Comparison of ENCODE assay signal across 1 cellular context in the genomic region with DNA sequence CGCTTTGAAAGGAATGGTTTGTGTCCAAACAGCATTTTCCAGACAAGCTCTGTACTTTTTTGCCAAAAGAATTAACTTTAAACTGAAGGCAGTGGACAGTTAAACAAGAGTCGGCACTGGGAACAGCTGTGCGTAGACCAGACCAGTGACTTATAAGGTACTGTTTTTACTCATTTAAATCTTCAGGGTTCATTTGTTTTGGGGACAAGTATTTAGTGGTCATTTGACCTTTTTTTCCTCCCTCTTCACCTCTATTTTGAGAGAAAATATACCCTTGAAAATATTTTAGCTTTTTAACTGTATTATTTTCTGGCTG.
TF ChIP-seq lines count a peak whose summit lies in the region.

No MANE protein-coding gene starts in this region.

TF ChIP-seq in GM12878, 131 proteins besides CTCF, POLR2A, EP300 and RAD21 (continued from another document and continues in another):
- TF ChIP-seq ELK1 (IDR thresholded peaks at IDR 0.05; ENCODE audit: low read depth, low read length): no peak
- no peak for TF ChIP-seq SMAD1 (IDR thresholded peaks at IDR 0.05; ENCODE audit: low read depth, partially characterized antibody)
- TF ChIP-seq ASH2L (IDR thresholded peaks at IDR 0.05; ENCODE audit: borderline replicate concordance, low read depth): peak; percentile 69; the same call in 1 of the 2 replicates
- TF ChIP-seq, protein P1, sequence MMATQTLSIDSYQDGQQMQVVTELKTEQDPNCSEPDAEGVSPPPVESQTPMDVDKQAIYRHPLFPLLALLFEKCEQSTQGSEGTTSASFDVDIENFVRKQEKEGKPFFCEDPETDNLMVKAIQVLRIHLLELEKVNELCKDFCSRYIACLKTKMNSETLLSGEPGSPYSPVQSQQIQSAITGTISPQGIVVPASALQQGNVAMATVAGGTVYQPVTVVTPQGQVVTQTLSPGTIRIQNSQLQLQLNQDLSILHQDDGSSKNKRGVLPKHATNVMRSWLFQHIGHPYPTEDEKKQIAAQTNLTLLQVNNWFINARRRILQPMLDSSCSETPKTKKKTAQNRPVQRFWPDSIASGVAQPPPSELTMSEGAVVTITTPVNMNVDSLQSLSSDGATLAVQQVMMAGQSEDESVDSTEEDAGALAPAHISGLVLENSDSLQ (IDR thresholded peaks at IDR 0.05): no peak
- no peak for TF ChIP-seq SIN3A (IDR thresholded peaks at IDR 0.05; ENCODE audit: low read depth, low read length)
- TF ChIP-seq BCL11A (IDR thresholded peaks at IDR 0.05; ENCODE audit: low read depth, low read length): peak; percentile 82
- no peak for TF ChIP-seq POLR2AphosphoS2 (IDR thresholded peaks at IDR 0.05; ENCODE audit: low read depth, low read length)
- TF ChIP-seq, protein P2, sequence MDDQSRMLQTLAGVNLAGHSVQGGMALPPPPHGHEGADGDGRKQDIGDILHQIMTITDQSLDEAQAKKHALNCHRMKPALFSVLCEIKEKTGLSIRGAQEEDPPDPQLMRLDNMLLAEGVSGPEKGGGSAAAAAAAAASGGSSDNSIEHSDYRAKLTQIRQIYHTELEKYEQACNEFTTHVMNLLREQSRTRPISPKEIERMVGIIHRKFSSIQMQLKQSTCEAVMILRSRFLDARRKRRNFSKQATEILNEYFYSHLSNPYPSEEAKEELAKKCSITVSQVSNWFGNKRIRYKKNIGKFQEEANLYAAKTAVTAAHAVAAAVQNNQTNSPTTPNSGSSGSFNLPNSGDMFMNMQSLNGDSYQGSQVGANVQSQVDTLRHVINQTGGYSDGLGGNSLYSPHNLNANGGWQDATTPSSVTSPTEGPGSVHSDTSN (IDR thresholded peaks at IDR 0.05; ENCODE audit: insufficient replicate concordance, low read depth, low read length): no peak
- no peak for TF ChIP-seq FOS (IDR thresholded peaks at IDR 0.05; ENCODE audit: borderline replicate concordance, extremely low read depth, insufficient read length)
- TF ChIP-seq, protein P3, sequence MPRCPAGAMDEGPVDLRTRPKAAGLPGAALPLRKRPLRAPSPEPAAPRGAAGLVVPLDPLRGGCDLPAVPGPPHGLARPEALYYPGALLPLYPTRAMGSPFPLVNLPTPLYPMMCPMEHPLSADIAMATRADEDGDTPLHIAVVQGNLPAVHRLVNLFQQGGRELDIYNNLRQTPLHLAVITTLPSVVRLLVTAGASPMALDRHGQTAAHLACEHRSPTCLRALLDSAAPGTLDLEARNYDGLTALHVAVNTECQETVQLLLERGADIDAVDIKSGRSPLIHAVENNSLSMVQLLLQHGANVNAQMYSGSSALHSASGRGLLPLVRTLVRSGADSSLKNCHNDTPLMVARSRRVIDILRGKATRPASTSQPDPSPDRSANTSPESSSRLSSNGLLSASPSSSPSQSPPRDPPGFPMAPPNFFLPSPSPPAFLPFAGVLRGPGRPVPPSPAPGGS (IDR thresholded peaks at IDR 0.05; ENCODE audit: borderline replicate concordance, insufficient read depth, low read depth, low read length, poor library complexity, severe bottlenecking): no peak
- no peak for TF ChIP-seq GABPA (IDR thresholded peaks at IDR 0.05; ENCODE audit: low read depth)
- TF ChIP-seq CBX3 (IDR thresholded peaks at IDR 0.05; ENCODE audit: borderline replicate concordance, low read depth): no peak
- TF ChIP-seq KAT2A (conservative IDR thresholded peaks at IDR 0.05; ENCODE audit: control insufficient read depth, low read depth, low read length): no peak
- 0 out of 2 replicates have a peak, but pooled peaks have one; percentile 18 for TF ChIP-seq PAX5 (IDR thresholded peaks at IDR 0.05; ENCODE audit: borderline replicate concordance, low read depth, low read length)
- TF ChIP-seq IKZF1 (conservative IDR thresholded peaks at IDR 0.05): no peak
- TF ChIP-seq SRF (IDR thresholded peaks at IDR 0.05; ENCODE audit: low read depth in 2 of 2, low read length in 2 of 2): no peak
- no peak for TF ChIP-seq NFXL1 (IDR thresholded peaks at IDR 0.05; ENCODE audit: borderline replicate concordance)
- no peak for TF ChIP-seq BCLAF1 (IDR thresholded peaks at IDR 0.05)
- TF ChIP-seq ZNF207 (IDR thresholded peaks at IDR 0.05; ENCODE audit: borderline replicate concordance): no peak
- no peak for TF ChIP-seq BRCA1 (IDR thresholded peaks at IDR 0.05; ENCODE audit: low read depth, low read length)
- TF ChIP-seq, protein P4, sequence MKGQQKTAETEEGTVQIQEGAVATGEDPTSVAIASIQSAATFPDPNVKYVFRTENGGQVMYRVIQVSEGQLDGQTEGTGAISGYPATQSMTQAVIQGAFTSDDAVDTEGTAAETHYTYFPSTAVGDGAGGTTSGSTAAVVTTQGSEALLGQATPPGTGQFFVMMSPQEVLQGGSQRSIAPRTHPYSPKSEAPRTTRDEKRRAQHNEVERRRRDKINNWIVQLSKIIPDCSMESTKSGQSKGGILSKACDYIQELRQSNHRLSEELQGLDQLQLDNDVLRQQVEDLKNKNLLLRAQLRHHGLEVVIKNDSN (IDR thresholded peaks at IDR 0.05; ENCODE audit: borderline replicate concordance, extremely low read length, insufficient read depth, low read depth, low read length): no peak
- TF ChIP-seq MYC (IDR thresholded peaks at IDR 0.05; ENCODE audit: insufficient read depth, insufficient read length, insufficient replicate concordance, low read length, severe bottlenecking): no peak
- peak; percentile 78 for TF ChIP-seq TCF12 (IDR thresholded peaks at IDR 0.05; ENCODE audit: low read depth, low read length)
- TF ChIP-seq NR2C1 (IDR thresholded peaks at IDR 0.05): no peak
- no peak for TF ChIP-seq LARP7 (IDR thresholded peaks at IDR 0.05)
- no peak for TF ChIP-seq TAF1 (IDR thresholded peaks at IDR 0.05; ENCODE audit: borderline replicate concordance, low read depth, low read length)
- no peak for TF ChIP-seq NKRF (conservative IDR thresholded peaks at IDR 0.05)
- no peak for TF ChIP-seq ZNF274 (IDR thresholded peaks at IDR 0.05; ENCODE audit: insufficient read depth, insufficient read length)
- peak in 1 of 2 experiments; percentile 33; a peak in 1 of 4 replicates for TF ChIP-seq BHLHE40 (IDR thresholded peaks at IDR 0.05; ENCODE audit: borderline replicate concordance in 1 of 2, low read depth in 2 of 2, low read length in 1 of 2)
- TF ChIP-seq SUZ12 (IDR thresholded peaks at IDR 0.05; ENCODE audit: unreplicated experiment): no peak
- TF ChIP-seq, protein P5, sequence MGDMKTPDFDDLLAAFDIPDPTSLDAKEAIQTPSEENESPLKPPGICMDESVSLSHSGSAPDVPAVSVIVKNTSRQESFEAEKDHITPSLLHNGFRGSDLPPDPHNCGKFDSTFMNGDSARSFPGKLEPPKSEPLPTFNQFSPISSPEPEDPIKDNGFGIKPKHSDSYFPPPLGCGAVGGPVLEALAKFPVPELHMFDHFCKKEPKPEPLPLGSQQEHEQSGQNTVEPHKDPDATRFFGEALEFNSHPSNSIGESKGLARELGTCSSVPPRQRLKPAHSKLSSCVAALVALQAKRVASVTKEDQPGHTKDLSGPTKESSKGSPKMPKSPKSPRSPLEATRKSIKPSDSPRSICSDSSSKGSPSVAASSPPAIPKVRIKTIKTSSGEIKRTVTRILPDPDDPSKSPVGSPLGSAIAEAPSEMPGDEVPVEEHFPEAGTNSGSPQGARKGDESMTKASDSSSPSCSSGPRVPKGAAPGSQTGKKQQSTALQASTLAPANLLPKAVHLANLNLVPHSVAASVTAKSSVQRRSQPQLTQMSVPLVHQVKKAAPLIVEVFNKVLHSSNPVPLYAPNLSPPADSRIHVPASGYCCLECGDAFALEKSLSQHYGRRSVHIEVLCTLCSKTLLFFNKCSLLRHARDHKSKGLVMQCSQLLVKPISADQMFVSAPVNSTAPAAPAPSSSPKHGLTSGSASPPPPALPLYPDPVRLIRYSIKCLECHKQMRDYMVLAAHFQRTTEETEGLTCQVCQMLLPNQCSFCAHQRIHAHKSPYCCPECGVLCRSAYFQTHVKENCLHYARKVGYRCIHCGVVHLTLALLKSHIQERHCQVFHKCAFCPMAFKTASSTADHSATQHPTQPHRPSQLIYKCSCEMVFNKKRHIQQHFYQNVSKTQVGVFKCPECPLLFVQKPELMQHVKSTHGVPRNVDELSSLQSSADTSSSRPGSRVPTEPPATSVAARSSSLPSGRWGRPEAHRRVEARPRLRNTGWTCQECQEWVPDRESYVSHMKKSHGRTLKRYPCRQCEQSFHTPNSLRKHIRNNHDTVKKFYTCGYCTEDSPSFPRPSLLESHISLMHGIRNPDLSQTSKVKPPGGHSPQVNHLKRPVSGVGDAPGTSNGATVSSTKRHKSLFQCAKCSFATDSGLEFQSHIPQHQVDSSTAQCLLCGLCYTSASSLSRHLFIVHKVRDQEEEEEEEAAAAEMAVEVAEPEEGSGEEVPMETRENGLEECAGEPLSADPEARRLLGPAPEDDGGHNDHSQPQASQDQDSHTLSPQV (IDR thresholded peaks at IDR 0.05): no peak
- TF ChIP-seq NBN (IDR thresholded peaks at IDR 0.05): no peak
- TF ChIP-seq, protein P6, sequence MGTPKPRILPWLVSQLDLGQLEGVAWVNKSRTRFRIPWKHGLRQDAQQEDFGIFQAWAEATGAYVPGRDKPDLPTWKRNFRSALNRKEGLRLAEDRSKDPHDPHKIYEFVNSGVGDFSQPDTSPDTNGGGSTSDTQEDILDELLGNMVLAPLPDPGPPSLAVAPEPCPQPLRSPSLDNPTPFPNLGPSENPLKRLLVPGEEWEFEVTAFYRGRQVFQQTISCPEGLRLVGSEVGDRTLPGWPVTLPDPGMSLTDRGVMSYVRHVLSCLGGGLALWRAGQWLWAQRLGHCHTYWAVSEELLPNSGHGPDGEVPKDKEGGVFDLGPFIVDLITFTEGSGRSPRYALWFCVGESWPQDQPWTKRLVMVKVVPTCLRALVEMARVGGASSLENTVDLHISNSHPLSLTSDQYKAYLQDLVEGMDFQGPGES (IDR thresholded peaks at IDR 0.05): no peak
- TF ChIP-seq BMI1 (IDR thresholded peaks at IDR 0.05; ENCODE audit: borderline replicate concordance): no peak
- no peak for TF ChIP-seq ZNF384 (IDR thresholded peaks at IDR 0.05; ENCODE audit: borderline replicate concordance, low read depth, low read length)
- TF ChIP-seq ZBTB40 (IDR thresholded peaks at IDR 0.05; ENCODE audit: borderline replicate concordance): no peak
- no peak for TF ChIP-seq BACH1 (IDR thresholded peaks at IDR 0.05; ENCODE audit: borderline replicate concordance)
- no peak for TF ChIP-seq POLR2AphosphoS5 (IDR thresholded peaks at IDR 0.05; ENCODE audit: low read length)
